ENCODE assay signal across 14 cellular contexts in the genomic region with DNA sequence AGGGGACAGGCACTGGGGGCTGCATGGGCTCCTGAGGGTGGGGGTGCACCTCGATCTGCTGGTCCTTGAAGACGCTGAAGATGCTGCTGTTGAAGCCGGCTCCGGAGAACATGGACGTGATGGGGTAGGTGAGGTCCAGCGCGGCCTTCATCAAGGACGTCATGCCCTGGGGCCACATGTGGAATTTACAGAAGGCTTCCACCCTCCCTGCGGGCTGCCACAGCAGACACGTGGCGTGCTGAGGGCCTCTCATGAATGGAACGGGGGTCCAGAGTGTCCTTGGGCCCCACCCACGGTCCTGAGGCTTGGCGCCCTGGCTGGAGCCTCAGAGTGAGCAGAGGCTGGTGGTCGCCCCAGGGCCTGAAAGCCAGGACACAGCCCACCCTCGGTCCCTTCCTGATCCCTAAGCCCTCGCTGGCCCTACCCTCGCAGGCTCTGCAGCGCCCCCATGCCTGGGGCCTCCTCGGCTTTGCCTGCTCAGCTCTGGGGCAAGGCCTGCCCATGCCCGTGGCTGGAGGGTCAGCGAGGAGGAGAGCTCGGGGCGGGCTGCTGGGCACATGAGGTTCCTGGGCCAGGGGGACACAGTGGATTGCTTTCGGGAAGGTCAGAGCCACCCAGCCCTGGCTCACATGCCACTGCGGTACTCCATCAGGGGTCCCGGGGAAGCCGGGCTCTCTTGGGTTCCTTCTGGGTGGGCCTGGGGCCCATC. TPM values are rescaled to one million over a fixed set of nuclear protein-coding genes. Genes with fewer than 3 reads are reported as not detected.
"Had no signal": no experiment of that assay in that cellular context is flagged by ENCODE, and none has a peak within 500 bp of the region (broad histone marks: within the 10 kb centered on the region; RNA-seq: fewer than 3 reads in every experiment).

No MANE protein-coding gene starts in this region.

- ATAC-seq: effector memory CD8-positive, alpha-beta T cell; foreskin keratinocyte; stimulated activated effector memory CD8-positive, alpha-beta T cell treated with anti-CD3 and anti-CD28 coated beads, Interleukin-12 subunit alpha, Interleukin-12 subunit beta, amount 100 ng/mL, for 72 hours; T-cell had no signal

- H3K9me3 ChIP-seq: sigmoid colon, vagina had no signal

- H3K27me3 ChIP-seq: sigmoid colon, vagina had no signal

- H3K36me3 ChIP-seq: sigmoid colon, vagina had no signal

- H3K4me1 ChIP-seq: foreskin keratinocyte had no signal

- H3K4me3 ChIP-seq: sigmoid colon, vagina had no signal

- H3K27ac ChIP-seq: foreskin keratinocyte, sigmoid colon, vagina had no signal

- DNase-seq: activated CD4-positive, alpha-beta T cell treated with anti-CD3 and anti-CD28 coated beads, Interleukin-2, amount 10 ng/mL, durations not matched to agents 7 days and 5 days; activated CD8-positive, alpha-beta memory T cell treated with anti-CD3 and anti-CD28 coated beads for 24 hours; amygdala; effector memory CD8-positive, alpha-beta T cell; foreskin keratinocyte; nephron progenitor cell; sigmoid colon; stimulated activated CD4-positive, alpha-beta T cell treated with anti-CD3 and anti-CD28 coated beads, Interleukin-12 subunit alpha, Interleukin-12 subunit beta, amount 100 ng/mL, for 4 hours; T-cell; T-helper 9 cell had no signal

RNA-seq across cellular contexts. Expression of gene ENTPD8, which starts 23.3 kb away (rescaled TPM):
- total RNA-seq: activated CD4-positive, alpha-beta T cell treated with anti-CD3 and anti-CD28 coated beads, Interleukin-2, amount 10 ng/mL, durations not matched to agents 7 days and 5 days; foreskin keratinocyte; lower leg skin; omental fat pad; T-cell; vagina had no signal
- polyA plus RNA-seq: foreskin keratinocyte had no signal
